Comparison of ENCODE assay signal across 1 cellular context in genomic region chr11:44734982-44735381, GRCh38.
TF ChIP-seq lines count a peak whose summit lies in the region.

No MANE protein-coding gene starts in this region.

TF ChIP-seq in IMR-90, 13 proteins besides CTCF, POLR2A, EP300 and RAD21:
- TF ChIP-seq MAFK (IDR thresholded peaks at IDR 0.05; ENCODE audit: low read depth, low read length) (peak; percentile 64), RFX5 (IDR thresholded peaks at IDR 0.05; ENCODE audit: low read depth, low read length) (no peak)
